ENCODE assay signal across 8 cellular contexts in the genomic region with DNA sequence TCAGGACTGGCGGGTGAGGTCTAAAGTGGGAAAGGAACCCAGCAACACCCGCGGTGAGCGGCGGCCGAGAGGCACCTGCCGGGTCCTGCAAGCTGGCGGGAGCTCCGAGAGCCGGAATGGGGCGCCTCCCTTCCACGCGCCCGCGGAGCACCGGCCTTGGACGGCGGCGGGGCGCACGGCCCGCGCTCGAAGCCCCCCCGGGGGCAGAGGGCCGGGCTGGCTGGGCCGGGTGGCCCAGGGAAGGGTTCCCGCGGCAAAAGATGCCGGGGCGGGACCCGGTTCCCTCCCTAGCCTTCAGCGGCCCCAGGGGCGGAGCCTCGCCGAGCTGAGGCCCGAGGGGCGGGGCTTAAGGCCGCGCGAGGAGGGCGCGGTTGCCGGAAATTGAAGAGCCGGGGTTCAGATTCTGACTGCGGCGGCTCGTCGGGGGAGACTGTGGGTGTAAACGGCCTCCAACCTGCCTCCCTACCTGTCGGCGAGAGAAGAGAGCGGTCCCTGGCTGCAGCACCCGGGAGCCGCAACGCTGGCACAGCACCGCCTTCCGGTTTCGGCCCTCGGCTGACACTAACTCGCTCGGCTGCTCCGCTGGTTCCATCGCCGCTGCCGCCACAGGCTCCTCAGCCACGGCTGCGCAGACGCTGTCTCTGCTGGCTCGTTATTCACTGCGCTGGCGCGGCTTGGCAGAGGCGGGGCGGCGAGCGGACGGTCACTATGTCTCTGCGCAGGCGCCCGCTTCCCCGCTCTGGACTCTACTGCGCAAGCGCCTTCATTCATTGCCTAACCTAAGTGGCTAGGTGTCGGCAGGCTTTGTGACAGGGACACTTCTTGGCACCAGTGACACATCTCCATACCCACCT. TPM values are rescaled to one million over a fixed set of nuclear protein-coding genes. Genes with fewer than 3 reads are reported as not detected.
DNase-seq lines count a peak whose midpoint lies in the region; ATAC-seq and TF ChIP-seq lines count a peak whose summit lies in the region.

TSS of gene RABIF (minus strand) at position 643 of the 854 bp plus-strand sequence. CDS start at position 592, 51 bp downstream.

- no peaks in the 10 kb centered on the region for H3K27me3 Mint-ChIP-seq in activated naive CD8-positive, alpha-beta T cell treated with anti-CD3 and anti-CD28 coated beads, Interleukin-2, amount 10 ng/mL, durations not matched to agents 7 days and 5 days

- no peaks in the 10 kb centered on the region for H3K9me2 ChIP-seq in SU-DHL-6 (replicated peaks; ENCODE audit: insufficient read depth, low read length)

- peaks cover 9% of the 10 kb centered on the region; the same call in 1 of the 2 replicates for H3F3A ChIP-seq in SU-DHL-6 (ENCODE audit: insufficient read depth)

- H3K36me3 ChIP-seq in SU-DHL-6 (ENCODE audit: low read length) (no peaks in the 10 kb centered on the region), parathyroid adenoma (ENCODE audit: control insufficient read depth, insufficient read depth, low read length) (no peaks in the 10 kb centered on the region), transverse colon (peaks cover 0 to 21% (median 7%) of the 10 kb centered on the region in 4 donors)

- H3K9ac ChIP-seq in SU-DHL-6 (ENCODE audit: low read length) (peak within 1 kb of the TSS; percentile 83), parathyroid adenoma (no peak within 1 kb of the TSS)

- H3K79me2 ChIP-seq in SU-DHL-6 (ENCODE audit: insufficient read depth, low read length): peaks cover 41% of the 10 kb centered on the region
- peaks cover 3% of the 10 kb centered on the region for H3K79me2 ChIP-seq in parathyroid adenoma

- POLR2A ChIA-PET in activated naive CD8-positive, alpha-beta T cell treated with anti-CD3 and anti-CD28 coated beads, Interleukin-2, amount 10 ng/mL, durations not matched to agents 7 days and 5 days (lab: Charles Lee): interaction anchor here (0.6 to 1.8 kb wide), 7 partner anchors 28 to 970 kb away, joined by 3 to 9 read pairs (median 4); partner anchors contain the start of genes PCAT6 and TMEM183A

- no peak for TF ChIP-seq EP300 in transverse colon (IDR thresholded peaks at IDR 0.05; ENCODE audit: low read depth)

- H2AFZ ChIP-seq in SU-DHL-6 (ENCODE audit: low read depth, low read length, severe bottlenecking): peak within 1 kb of the TSS; percentile 62
- peak within 1 kb of the TSS; percentile 83 for H2AFZ ChIP-seq in parathyroid adenoma

- ATAC-seq in HG02678 (IDR thresholded peaks at IDR 0.05; ENCODE audit: unreplicated experiment) (peak; percentile 91), Right ventricle myocardium inferior (peak; percentile 99)
- peak; percentile 95 for ATAC-seq in activated naive CD8-positive, alpha-beta T cell treated with anti-CD3 and anti-CD28 coated beads, Interleukin-2, amount 10 ng/mL, durations not matched to agents 7 days and 5 days (ENCODE audit: low read depth)

- H3K36me3 Mint-ChIP-seq in activated naive CD8-positive, alpha-beta T cell treated with anti-CD3 and anti-CD28 coated beads, Interleukin-2, amount 10 ng/mL, durations not matched to agents 7 days and 5 days: peaks cover 13% of the 10 kb centered on the region

- peak within 1 kb of the TSS; percentile 91 for H3K4me2 ChIP-seq in SU-DHL-6 (ENCODE audit: low read depth, low read length, poor library complexity, severe bottlenecking)
- H3K4me2 ChIP-seq in parathyroid adenoma (ENCODE audit: low read length): peak within 1 kb of the TSS; percentile 77

- peaks cover 13% of the 10 kb centered on the region for H3K4me1 Mint-ChIP-seq in activated naive CD8-positive, alpha-beta T cell treated with anti-CD3 and anti-CD28 coated beads, Interleukin-2, amount 10 ng/mL, durations not matched to agents 7 days and 5 days

- H3K4me3 ChIP-seq in GM12864 (ENCODE audit: low read depth, low read length): peak within 1 kb of the TSS; percentile 92
- H3K4me3 ChIP-seq in SU-DHL-6 (ENCODE audit: insufficient read depth, low read length, poor library complexity, severe bottlenecking): peak within 1 kb of the TSS; percentile 80
- H3K4me3 ChIP-seq in parathyroid adenoma (ENCODE audit: low read depth, low read length): peak within 1 kb of the TSS; percentile 65
- H3K4me3 ChIP-seq in transverse colon: peak within 1 kb of the TSS; percentile 65 to 90 (median 82)

- intact Hi-C loops in Right ventricle myocardium inferior (cut with DNase I): loop anchor here (2.0 kb wide), 1 partner anchor 78 kb away; the partner anchor contains the start of gene PCAT6
- intact Hi-C loops in transverse colon (cut with DNase I; ENCODE audit: low total_unique reads): no loop called here

- TF ChIP-seq POLR2A in transverse colon (IDR thresholded peaks at IDR 0.05): peak; percentile 97

- WGBS in transverse colon (ENCODE audit: low coverage in 1 of 2), 2 donors: 0% methylated on average over 37 of the region's 85 CpGs; no CpG with 5 or more reads in 1 of the 2 donors

- peak within 1 kb of the TSS; percentile 99 for H3K27ac Mint-ChIP-seq in activated naive CD8-positive, alpha-beta T cell treated with anti-CD3 and anti-CD28 coated beads, Interleukin-2, amount 10 ng/mL, durations not matched to agents 7 days and 5 days

- no peaks in the 10 kb centered on the region for H3K9me3 Mint-ChIP-seq in activated naive CD8-positive, alpha-beta T cell treated with anti-CD3 and anti-CD28 coated beads, Interleukin-2, amount 10 ng/mL, durations not matched to agents 7 days and 5 days

- TF ChIP-seq CTCF in GM12864 (IDR thresholded peaks at IDR 0.05; ENCODE audit: low read depth, low read length, missing control alignments) (peak; percentile 9), SU-DHL-6 (IDR thresholded peaks at IDR 0.05; ENCODE audit: insufficient read depth, low read length, poor library complexity, severe bottlenecking) (no peak), parathyroid adenoma (IDR thresholded peaks at IDR 0.05) (peak; percentile 24), transverse colon (IDR thresholded peaks at IDR 0.05) (peak in 1 of 5 experiments; percentile 24)

- H3K4me3 Mint-ChIP-seq in activated naive CD8-positive, alpha-beta T cell treated with anti-CD3 and anti-CD28 coated beads, Interleukin-2, amount 10 ng/mL, durations not matched to agents 7 days and 5 days: peak within 1 kb of the TSS; percentile 99

- no peaks in the 10 kb centered on the region for H3K27me3 ChIP-seq in SU-DHL-6 (ENCODE audit: low read length)
- no peaks in the 10 kb centered on the region for H3K27me3 ChIP-seq in parathyroid adenoma (ENCODE audit: control insufficient read depth, insufficient read depth, low read length)
- H3K27me3 ChIP-seq in transverse colon: no peaks in the 10 kb centered on the region

- in situ Hi-C loops in transverse colon (cut with MboI; ENCODE audit: low pct_ligation_motif_present in 1 of 4, low pct_unique_long_range_greater_than_20kb in 1 of 4, low sequenced_read_pairs in 3 of 4): no loop called here

- H3K9me3 ChIP-seq in SU-DHL-6 (ENCODE audit: insufficient read depth, low read length) (no peaks in the 10 kb centered on the region), parathyroid adenoma (ENCODE audit: control insufficient read depth, low read length) (no peaks in the 10 kb centered on the region), transverse colon (no peaks in the 10 kb centered on the region)

- H3K4me1 ChIP-seq in parathyroid adenoma (no peaks in the 10 kb centered on the region), transverse colon (peaks cover 7 to 19% (median 13%) of the 10 kb centered on the region in 4 donors)

- H4K20me1 ChIP-seq in SU-DHL-6 (ENCODE audit: low read depth, low read length): no peaks in the 10 kb centered on the region

- H3K27ac ChIP-seq in SU-DHL-6 (ENCODE audit: low read depth, low read length) (peak within 1 kb of the TSS; percentile 83), parathyroid adenoma (peak within 1 kb of the TSS; percentile 68), transverse colon (peak within 1 kb of the TSS; percentile 95 to 99 (median 97))

- DNase-seq in GM12864 (ENCODE audit: low read depth) (peak; percentile 81), NCI-H128 (lab: John Stamatoyannopoulos, UW; ENCODE audit: unreplicated experiment) (peak; percentile 99), Right ventricle myocardium inferior (ENCODE audit: missing footprints) (peak; percentile 99), transverse colon (peak; percentile 98)
- peak; percentile 96 for DNase-seq in activated naive CD8-positive, alpha-beta T cell treated with anti-CD3 and anti-CD28 coated beads, Interleukin-2, amount 10 ng/mL, durations not matched to agents 7 days and 5 days

RNA-seq across cellular contexts. Expression of gene RABIF, which starts in this region (rescaled TPM):
- total RNA-seq in activated naive CD8-positive, alpha-beta T cell treated with anti-CD3 and anti-CD28 coated beads, Interleukin-2, amount 10 ng/mL, durations not matched to agents 7 days and 5 days: 10 to 100 TPM; 12.7 to 13.1 TPM
- total RNA-seq in Right ventricle myocardium inferior (6.1 TPM), transverse colon (10 to 100 TPM in 1 of 4 donors, 1 to 10 TPM in 2, under 1 TPM in 1; 0.75 to 10.9 (median 4.9) TPM)

Comparison
In these comparisons a context has a peak if more than half of its experiments do, and no peak if none do; other contexts are left out.
1. Peak in every context shown above with its lines: DNase-seq, ATAC-seq, H3K4me3 ChIP-seq and H3K27ac ChIP-seq.